In genomic region chr17:45172541-45173286, GRCh38 we compare ENCODE assay signal across 7 cellular contexts. TPM values are rescaled to one million over a fixed set of nuclear protein-coding genes. Genes with fewer than 3 reads are reported as not detected.
DNase-seq lines count a peak whose midpoint lies in the region; ATAC-seq and TF ChIP-seq lines count a peak whose summit lies in the region.

No MANE protein-coding gene starts in this region.

- H3K4me1 Mint-ChIP-seq in activated T-helper 1 cell treated with anti-CD3 and anti-CD28 coated beads, Interleukin-12 subunit alpha, Interleukin-12 subunit beta, Interleukin-2, Interleukin-4 antibody, amounts not matched to agents 30 ng/mL and 10 ng/mL and 1 ng/mL, durations not matched to agents 14 hours and 24 hours and 36 hours (ENCODE audit: low read depth): peaks cover 22% of the 10 kb centered on the region

- no peaks in the 10 kb centered on the region for H4K20me1 ChIP-seq in OCI-LY1 (ENCODE audit: insufficient read depth, low read length)

- H2AK5ac ChIP-seq in neuronal stem cell (ENCODE audit: low read depth, low read length): peak overlapping the region; percentile 98

- TF ChIP-seq POLR2A in GM19099 (IDR thresholded peaks at IDR 0.05; ENCODE audit: extremely low read depth, insufficient read length, low read depth): peak; percentile 32

- H3K4me1 ChIP-seq in OCI-LY1 (ENCODE audit: insufficient read depth, low read length, severe bottlenecking) (peaks cover 15% of the 10 kb centered on the region), neuronal stem cell (ENCODE audit: control insufficient read depth in 2 of 2, insufficient read depth in 1 of 2, low read depth in 1 of 2, low read length in 2 of 2) (peaks cover 23 to 28% of the 10 kb centered on the region in 2 donors), thymus (ENCODE audit: control insufficient read depth, insufficient read depth, low read length) (peaks cover 21% of the 10 kb centered on the region)

- H3K4me2 ChIP-seq in OCI-LY1 (ENCODE audit: low read length) (peak overlapping the region; percentile 67), neuronal stem cell (ENCODE audit: insufficient read depth, low read length, poor library complexity, severe bottlenecking) (no peak overlapping the region)

- H3K9me3 ChIP-seq in OCI-LY1 (ENCODE audit: low read length) (no peaks in the 10 kb centered on the region), neuronal stem cell (replicated peaks in 1 of 2; ENCODE audit: control insufficient read depth in 2 of 2, insufficient read depth in 1 of 2, low read depth in 1 of 2, low read length in 2 of 2) (no peaks in the 10 kb centered on the region), thymus (ENCODE audit: control insufficient read depth) (no peaks in the 10 kb centered on the region)

- H3K27ac ChIP-seq in OCI-LY1 (ENCODE audit: low read depth, low read length, poor library complexity, severe bottlenecking) (peak overlapping the region; percentile 18), neuronal stem cell (replicated peaks; ENCODE audit: low read length) (peak overlapping the region; percentile 84), thymus (ENCODE audit: low read depth) (peak overlapping the region; percentile 98)

- H3K18ac ChIP-seq in neuronal stem cell (ENCODE audit: low read length): peak overlapping the region; percentile 99

- H3K27me3 ChIP-seq in OCI-LY1 (ENCODE audit: insufficient read depth, low read length) (no peaks in the 10 kb centered on the region), neuronal stem cell (ENCODE audit: control insufficient read depth in 3 of 3, insufficient read depth in 3 of 3, low read depth in 1 of 3, low read length in 3 of 3) (no peaks in the 10 kb centered on the region), thymus (ENCODE audit: control insufficient read depth, insufficient read depth) (no peaks in the 10 kb centered on the region)

- no peaks in the 10 kb centered on the region for H3K79me2 ChIP-seq in OCI-LY1 (ENCODE audit: insufficient read depth, low read length)

- H3K9ac ChIP-seq in OCI-LY1 (ENCODE audit: low read length) (peak overlapping the region; percentile 59; the same call in 1 of the 2 replicates), neuronal stem cell (ENCODE audit: low read depth, low read length, poor library complexity) (peak overlapping the region; percentile 26)

- H3K4me3 Mint-ChIP-seq in activated T-helper 1 cell treated with anti-CD3 and anti-CD28 coated beads, Interleukin-12 subunit alpha, Interleukin-12 subunit beta, Interleukin-2, Interleukin-4 antibody, amounts not matched to agents 30 ng/mL and 10 ng/mL and 1 ng/mL, durations not matched to agents 14 hours and 24 hours and 36 hours: peak overlapping the region; percentile 75

- H3K23ac ChIP-seq in neuronal stem cell (ENCODE audit: low read depth, low read length, poor library complexity): peak overlapping the region; percentile 90

- H3K4ac ChIP-seq in neuronal stem cell (ENCODE audit: low read length): peak overlapping the region; percentile 100

- no peak for ATAC-seq in HG02973 (IDR thresholded peaks at IDR 0.05; ENCODE audit: unreplicated experiment)

- H3K9me3 Mint-ChIP-seq in activated T-helper 1 cell treated with anti-CD3 and anti-CD28 coated beads, Interleukin-12 subunit alpha, Interleukin-12 subunit beta, Interleukin-2, Interleukin-4 antibody, amounts not matched to agents 30 ng/mL and 10 ng/mL and 1 ng/mL, durations not matched to agents 14 hours and 24 hours and 36 hours: no peaks in the 10 kb centered on the region

- H2AFZ ChIP-seq in OCI-LY1 (ENCODE audit: low read length): peak overlapping the region; percentile 94; the same call in 1 of the 2 replicates
- H2AFZ ChIP-seq in neuronal stem cell (ENCODE audit: low read length): peak overlapping the region; percentile 94

- 0 out of 2 replicates have a peak, but pooled peaks cover 3% of the 10 kb centered on the region for H3F3A ChIP-seq in OCI-LY1 (ENCODE audit: insufficient read depth, low read length)

- H2BK12ac ChIP-seq in neuronal stem cell (ENCODE audit: low read length): peak overlapping the region; percentile 93

- intact Hi-C loops in activated T-helper 1 cell treated with anti-CD3 and anti-CD28 coated beads, Interleukin-12 subunit alpha, Interleukin-12 subunit beta, Interleukin-2, Interleukin-4 antibody, amounts not matched to agents 30 ng/mL and 10 ng/mL and 1 ng/mL, durations not matched to agents 14 hours and 24 hours and 36 hours (cut with micrococcal nuclease): loop anchor here (1.0 kb wide), 2 partner anchors 11 to 22 kb away; partner anchors contain the start of gene HEXIM2

- H3K14ac ChIP-seq in neuronal stem cell (ENCODE audit: low read length): peak overlapping the region; percentile 39

- peak overlapping the region; percentile 94 for H3K27ac Mint-ChIP-seq in activated T-helper 1 cell treated with anti-CD3 and anti-CD28 coated beads, Interleukin-12 subunit alpha, Interleukin-12 subunit beta, Interleukin-2, Interleukin-4 antibody, amounts not matched to agents 30 ng/mL and 10 ng/mL and 1 ng/mL, durations not matched to agents 14 hours and 24 hours and 36 hours

- H2BK120ac ChIP-seq in neuronal stem cell (ENCODE audit: low read depth, low read length): peak overlapping the region; percentile 100

- no peak for TF ChIP-seq CTCF in OCI-LY1 (IDR thresholded peaks at IDR 0.05; ENCODE audit: low read length)
- no peak for TF ChIP-seq CTCF in foreskin fibroblast (IDR thresholded peaks at IDR 0.05; ENCODE audit: low read depth, low read length)

- H3K36me3 ChIP-seq in OCI-LY1 (ENCODE audit: insufficient read depth, low read length): peaks cover 4% of the 10 kb centered on the region; the same call in 1 of the 2 replicates
- H3K36me3 ChIP-seq in neuronal stem cell (replicated peaks in 1 of 2; ENCODE audit: control insufficient read depth in 2 of 2, insufficient read depth in 2 of 2, low read length in 2 of 2): peaks cover 4 to 18% of the 10 kb centered on the region in 2 donors
- H3K36me3 ChIP-seq in thymus (ENCODE audit: control insufficient read depth, insufficient read depth): peaks cover 6% of the 10 kb centered on the region

- H3K79me1 ChIP-seq in neuronal stem cell (ENCODE audit: low read depth, low read length): no peaks in the 10 kb centered on the region

- H2BK15ac ChIP-seq in neuronal stem cell (ENCODE audit: low read length): peak overlapping the region; percentile 93

- H3K4me3 ChIP-seq in OCI-LY1 (ENCODE audit: low read depth, low read length, poor library complexity, severe bottlenecking) (peak overlapping the region; percentile 51), foreskin fibroblast (ENCODE audit: low read depth in 1 of 2, low read length in 2 of 2) (peak overlapping the region; percentile 17 to 49), neuronal stem cell (ENCODE audit: low read length in 2 of 2) (no peak overlapping the region), thymus (ENCODE audit: low read length) (peak overlapping the region; percentile 54)

- peak; percentile 28 for DNase-seq in activated T-helper 1 cell treated with anti-CD3 and anti-CD28 coated beads, Interleukin-12 subunit alpha, Interleukin-12 subunit beta, Interleukin-2, Interleukin-4 antibody, amounts not matched to agents 30 ng/mL and 10 ng/mL and 1 ng/mL, durations not matched to agents 14 hours and 24 hours and 36 hours (ENCODE audit: low spot score)
- DNase-seq in foreskin fibroblast (peak; percentile 71 to 80), neuronal stem cell (ENCODE audit: low spot score) (no peak)

- H2BK5ac ChIP-seq in neuronal stem cell (ENCODE audit: low read length): peak overlapping the region; percentile 93

- H3K9me2 ChIP-seq in OCI-LY1 (ENCODE audit: low read depth, low read length): no peaks in the 10 kb centered on the region

- H4K8ac ChIP-seq in neuronal stem cell (ENCODE audit: low read depth, low read length): peak overlapping the region; percentile 87

- H3K36me3 Mint-ChIP-seq in activated T-helper 1 cell treated with anti-CD3 and anti-CD28 coated beads, Interleukin-12 subunit alpha, Interleukin-12 subunit beta, Interleukin-2, Interleukin-4 antibody, amounts not matched to agents 30 ng/mL and 10 ng/mL and 1 ng/mL, durations not matched to agents 14 hours and 24 hours and 36 hours (ENCODE audit: low read depth): no peaks in the 10 kb centered on the region

- no CpG with 5 or more reads among the region's 10 CpGs for WGBS in neuronal stem cell (ENCODE audit: extremely low coverage in 2 of 2, insufficient read length in 2 of 2, insufficient replicate concordance in 1 of 2), 2 donors
- 7% methylated on average over 10 of the region's 10 CpGs for WGBS in thymus

- H3K27me3 Mint-ChIP-seq in activated T-helper 1 cell treated with anti-CD3 and anti-CD28 coated beads, Interleukin-12 subunit alpha, Interleukin-12 subunit beta, Interleukin-2, Interleukin-4 antibody, amounts not matched to agents 30 ng/mL and 10 ng/mL and 1 ng/mL, durations not matched to agents 14 hours and 24 hours and 36 hours (ENCODE audit: insufficient read depth): no peaks in the 10 kb centered on the region

- H4K91ac ChIP-seq in neuronal stem cell (ENCODE audit: low read depth, low read length, poor library complexity): peak overlapping the region; percentile 73

RNA-seq across cellular contexts. Expression of gene HEXIM2, which starts 11.0 kb away (rescaled TPM):
- 6.7 and 7.1 TPM in 2 replicates for total RNA-seq in activated T-helper 1 cell treated with anti-CD3 and anti-CD28 coated beads, Interleukin-12 subunit alpha, Interleukin-12 subunit beta, Interleukin-2, Interleukin-4 antibody, amounts not matched to agents 30 ng/mL and 10 ng/mL and 1 ng/mL, durations not matched to agents 14 hours and 24 hours and 36 hours
- 3.9 TPM for polyA plus RNA-seq in neuronal stem cell (2013, experiment 1 of 2)
- polyA plus RNA-seq in neuronal stem cell (2013, experiment 2 of 2): 3.7 TPM
- polyA plus RNA-seq in thymus: 9.6 TPM

RNA-seq across cellular contexts. Expression of gene HEXIM1, which starts 24.4 kb away (rescaled TPM):
- 65.9 and 67.9 TPM in 2 replicates for total RNA-seq in activated T-helper 1 cell treated with anti-CD3 and anti-CD28 coated beads, Interleukin-12 subunit alpha, Interleukin-12 subunit beta, Interleukin-2, Interleukin-4 antibody, amounts not matched to agents 30 ng/mL and 10 ng/mL and 1 ng/mL, durations not matched to agents 14 hours and 24 hours and 36 hours
- 21.6 TPM for polyA plus RNA-seq in neuronal stem cell (2013, experiment 1 of 2)
- 22.5 TPM for polyA plus RNA-seq in neuronal stem cell (2013, experiment 2 of 2)
- polyA plus RNA-seq in thymus: 33.9 TPM

RNA-seq across cellular contexts. Expression of gene ACBD4, which starts 37.2 kb away (rescaled TPM):
- 11.3 and 12.5 TPM in 2 replicates for total RNA-seq in activated T-helper 1 cell treated with anti-CD3 and anti-CD28 coated beads, Interleukin-12 subunit alpha, Interleukin-12 subunit beta, Interleukin-2, Interleukin-4 antibody, amounts not matched to agents 30 ng/mL and 10 ng/mL and 1 ng/mL, durations not matched to agents 14 hours and 24 hours and 36 hours
- 7.8 TPM for polyA plus RNA-seq in neuronal stem cell (2013, experiment 1 of 2)
- polyA plus RNA-seq in neuronal stem cell (2013, experiment 2 of 2): 8.0 TPM
- 26.5 TPM for polyA plus RNA-seq in thymus

RNA-seq across cellular contexts. Expression of gene PLCD3, which starts 40.4 kb away (rescaled TPM):
- 2.4 and 4.3 TPM in 2 replicates for total RNA-seq in activated T-helper 1 cell treated with anti-CD3 and anti-CD28 coated beads, Interleukin-12 subunit alpha, Interleukin-12 subunit beta, Interleukin-2, Interleukin-4 antibody, amounts not matched to agents 30 ng/mL and 10 ng/mL and 1 ng/mL, durations not matched to agents 14 hours and 24 hours and 36 hours
- 19.5 TPM for polyA plus RNA-seq in neuronal stem cell (2013, experiment 1 of 2)
- polyA plus RNA-seq in neuronal stem cell (2013, experiment 2 of 2): 17.6 TPM
- polyA plus RNA-seq in thymus: 9.1 TPM

RNA-seq across cellular contexts. Expression of gene FMNL1, which starts 49.0 kb away (rescaled TPM):
- 363 and 374 TPM in 2 replicates for total RNA-seq in activated T-helper 1 cell treated with anti-CD3 and anti-CD28 coated beads, Interleukin-12 subunit alpha, Interleukin-12 subunit beta, Interleukin-2, Interleukin-4 antibody, amounts not matched to agents 30 ng/mL and 10 ng/mL and 1 ng/mL, durations not matched to agents 14 hours and 24 hours and 36 hours
- 2.8 TPM for polyA plus RNA-seq in neuronal stem cell (2013, experiment 1 of 2)
- polyA plus RNA-seq in neuronal stem cell (2013, experiment 2 of 2): 2.9 TPM
- 79.5 TPM for polyA plus RNA-seq in thymus

Comparison
In these comparisons a context has a peak if more than half of its experiments do, and no peak if none do; other contexts are left out.
1. H3K27ac ChIP-seq: peak in every context shown above with its lines; median percentile 98 in thymus; 84 in neuronal stem cell; 18 in OCI-LY1.
2. H3K4me3 ChIP-seq: peak in OCI-LY1 (single experiment), foreskin fibroblast (2 of 2) and thymus (single experiment); none in neuronal stem cell (0 of 2).